13 cellular contexts compared by ENCODE assay signal in genomic region chr10:88949912-88950664, GRCh38. TPM values are rescaled to one million over a fixed set of nuclear protein-coding genes. Genes with fewer than 3 reads are reported as not detected.
A peak's percentile ranks its signal among the peaks of the same experiment; 100 is the strongest.
DNase-seq lines count a peak whose midpoint lies in the region; ATAC-seq and TF ChIP-seq lines count a peak whose summit lies in the region.
"Had no signal": no experiment of that assay in that cellular context is flagged by ENCODE, and none has a peak within 500 bp of the region (broad histone marks: within the 10 kb centered on the region; RNA-seq: fewer than 3 reads in every experiment).

No MANE protein-coding gene starts in this region.

- no peaks in the 10 kb centered on the region for H3K27me3 Mint-ChIP-seq in endothelial cell (ENCODE audit: unreplicated experiment)
- H3K27me3 Mint-ChIP-seq: activated naive CD8-positive, alpha-beta T cell had no signal

- no peak overlapping the region for H3K4me3 Mint-ChIP-seq in endothelial cell (ENCODE audit: unreplicated experiment)
- H3K4me3 Mint-ChIP-seq: activated naive CD8-positive, alpha-beta T cell; neural crest cell had no signal

- H3K27ac ChIP-seq in ACC112 (ENCODE audit: low read depth, low read length) (peak overlapping the region; percentile 82), esophagus muscularis mucosa (replicated peaks in 1 of 4) (peak overlapping the region; percentile 91 to 96 (median 94)), parathyroid adenoma (peak overlapping the region; percentile 57)

- no peaks in the 10 kb centered on the region for H3K9me3 Mint-ChIP-seq in endothelial cell (ENCODE audit: unreplicated experiment)
- H3K9me3 Mint-ChIP-seq: neural crest cell had no signal

- no peaks in the 10 kb centered on the region for H3K79me2 ChIP-seq in ACC112 (ENCODE audit: control insufficient read depth, insufficient read depth, low read length, unreplicated experiment)
- no peaks in the 10 kb centered on the region for H3K79me2 ChIP-seq in parathyroid adenoma

- intact Hi-C loops in esophagus muscularis mucosa (cut with DNase I) (no loop called here), mucosa of descending colon (cut with DNase I, micrococcal nuclease) (loop anchor here in 1 of 2 donors (5.0 kb wide), 1 partner anchor 32 kb away; no protein-coding TSS in a partner anchor)

- H3K36me3 ChIP-seq in ACC112 (ENCODE audit: insufficient read depth, low read length), result no peaks in the 10 kb centered on the region
- H3K36me3 ChIP-seq in esophagus muscularis mucosa, result peaks cover 0 to 39% (median 16%) of the 10 kb centered on the region in 4 donors
- no peaks in the 10 kb centered on the region for H3K36me3 ChIP-seq in parathyroid adenoma (ENCODE audit: control insufficient read depth, insufficient read depth, low read length)
- H3K36me3 ChIP-seq in mucosa of descending colon (ENCODE audit: low read depth), result no peaks in the 10 kb centered on the region
- H3K36me3 ChIP-seq: BE2C had no signal

- no peak overlapping the region for H3K27ac Mint-ChIP-seq in endothelial cell (ENCODE audit: unreplicated experiment)
- H3K27ac Mint-ChIP-seq: activated naive CD8-positive, alpha-beta T cell had no signal

- no peaks in the 10 kb centered on the region for H3K27me3 ChIP-seq in ACC112 (ENCODE audit: insufficient read depth, low read length)
- H3K27me3 ChIP-seq in esophagus muscularis mucosa, result no peaks in the 10 kb centered on the region
- H3K27me3 ChIP-seq in parathyroid adenoma (ENCODE audit: control insufficient read depth, insufficient read depth, low read length), result no peaks in the 10 kb centered on the region
- H3K27me3 ChIP-seq: BE2C had no signal

- H2AFZ ChIP-seq in ACC112 (ENCODE audit: low read length, unreplicated experiment), result peak overlapping the region; percentile 67
- no peak overlapping the region for H2AFZ ChIP-seq in parathyroid adenoma

- H3K4me1 ChIP-seq in ACC112 (ENCODE audit: control insufficient read depth, insufficient read depth, low read length, unreplicated experiment), result peaks cover 31% of the 10 kb centered on the region
- peaks cover 11 to 69% (median 56%) of the 10 kb centered on the region in 4 donors for H3K4me1 ChIP-seq in esophagus muscularis mucosa
- peaks cover 4% of the 10 kb centered on the region for H3K4me1 ChIP-seq in parathyroid adenoma
- H3K4me1 ChIP-seq in mucosa of descending colon (ENCODE audit: low read depth), result no peaks in the 10 kb centered on the region

- DNase-seq in NOMO-1 (lab: John Stamatoyannopoulos, UW; ENCODE audit: unreplicated experiment in 2 of 2), result peak; percentile 8 to 48
- DNase-seq in esophagus muscularis mucosa (ENCODE audit: extremely low spot score), result no peak
- no peak for DNase-seq in NCI-H2081 (lab: John Stamatoyannopoulos, UW)
- DNase-seq in endothelial cell (ENCODE audit: low spot score), result no peak
- no peak for DNase-seq in NCI-H82 treated with DMSO at 0.1 percent for 48 hours (lab: John Stamatoyannopoulos, UW; ENCODE audit: unreplicated experiment)
- no peak for DNase-seq in mucosa of descending colon
- DNase-seq: BE2C, NCI-H1694 treated with DMSO at 0.1 percent for 48 hours, T1000 had no signal

- TF ChIP-seq CTCF in esophagus muscularis mucosa (IDR thresholded peaks at IDR 0.05), result no peak
- TF ChIP-seq CTCF in parathyroid adenoma (IDR thresholded peaks at IDR 0.05), result no peak
- TF ChIP-seq CTCF in endothelial cell (IDR thresholded peaks at IDR 0.05; ENCODE audit: unreplicated experiment), result no peak
- TF ChIP-seq CTCF in mucosa of descending colon (IDR thresholded peaks at IDR 0.05), result no peak

- no peaks in the 10 kb centered on the region for H3K9me3 ChIP-seq in esophagus muscularis mucosa
- no peaks in the 10 kb centered on the region for H3K9me3 ChIP-seq in parathyroid adenoma (ENCODE audit: control insufficient read depth, low read length)
- H3K9me3 ChIP-seq in mucosa of descending colon, result no peaks in the 10 kb centered on the region
- H3K9me3 ChIP-seq: BE2C had no signal

- H3K4me3 ChIP-seq in ACC112 (ENCODE audit: low read depth, low read length) (no peak overlapping the region; the same call in 1 of the 2 replicates), esophagus muscularis mucosa (peak overlapping the region; percentile 54 to 70 (median 64)), parathyroid adenoma (ENCODE audit: low read depth, low read length) (no peak overlapping the region), mucosa of descending colon (no peak overlapping the region)

- TF ChIP-seq EP300 in esophagus muscularis mucosa (IDR thresholded peaks at IDR 0.05), result no peak

- H3K4me1 Mint-ChIP-seq in endothelial cell (ENCODE audit: unreplicated experiment), result no peaks in the 10 kb centered on the region

- H3K9ac ChIP-seq in parathyroid adenoma, result no peak overlapping the region

- H3K4me2 ChIP-seq in parathyroid adenoma (ENCODE audit: low read length), result no peak overlapping the region

- no peak for TF ChIP-seq POLR2A in esophagus muscularis mucosa (IDR thresholded peaks at IDR 0.05; ENCODE audit: low read depth)

- WGBS in esophagus muscularis mucosa, result 40% methylated on average over 3 of the region's 3 CpGs

- no peak for ATAC-seq in mucosa of descending colon

- H3K36me3 Mint-ChIP-seq in endothelial cell (ENCODE audit: low read depth, unreplicated experiment), result no peaks in the 10 kb centered on the region

RNA-seq across cellular contexts. Expression of gene ACTA2, which starts 2.5 kb away (rescaled TPM):
- 1,000 to 10,000 TPM; 6,391 to 8,723 (median 8,539) TPM for total RNA-seq in esophagus muscularis mucosa
- total RNA-seq in endothelial cell (ENCODE audit: unreplicated experiment), result 98.5 TPM
- total RNA-seq in mucosa of descending colon, result 100 to 1,000 TPM in 2 of 3 donors, 10 to 100 TPM in 1; 80.6 to 920 (median 253) TPM

RNA-seq across cellular contexts. Expression of gene FAS, which starts 40.5 kb away (rescaled TPM):
- 10 to 100 TPM; 16.6 to 27.5 (median 18.7) TPM for total RNA-seq in esophagus muscularis mucosa
- 23.0 TPM for total RNA-seq in endothelial cell (ENCODE audit: unreplicated experiment)
- total RNA-seq in mucosa of descending colon, result 10 to 100 TPM; 31.8 to 51.0 (median 50.8) TPM

Comparison
In these comparisons a context has a peak if more than half of its experiments do, and no peak if none do; other contexts are left out.
1. H3K4me3 ChIP-seq: peak in esophagus muscularis mucosa (4 of 4); none in ACC112 (single experiment), parathyroid adenoma (single experiment) and mucosa of descending colon (single experiment).
2. DNase-seq: peak in NOMO-1 (2 of 2); none in esophagus muscularis mucosa (single experiment), NCI-H2081 (0 of 2), endothelial cell (single experiment), NCI-H82 treated with DMSO at 0.1 percent for 48 hours (single experiment) and mucosa of descending colon (0 of 3).
3. RNA of gene ACTA2, which starts 2.5 kb away (total RNA-seq): 6,391 to 8,723 TPM in esophagus muscularis mucosa; 80.6 to 920 TPM in mucosa of descending colon and 98.5 TPM in endothelial cell (single experiment); every median in the first group is over 4 times any median in the second.
4. Peak in every context shown above with its lines, with median percentiles within 50 percentile points of each other: H3K27ac ChIP-seq.